ENCODE assay signal across 19 cellular contexts in the genomic region with DNA sequence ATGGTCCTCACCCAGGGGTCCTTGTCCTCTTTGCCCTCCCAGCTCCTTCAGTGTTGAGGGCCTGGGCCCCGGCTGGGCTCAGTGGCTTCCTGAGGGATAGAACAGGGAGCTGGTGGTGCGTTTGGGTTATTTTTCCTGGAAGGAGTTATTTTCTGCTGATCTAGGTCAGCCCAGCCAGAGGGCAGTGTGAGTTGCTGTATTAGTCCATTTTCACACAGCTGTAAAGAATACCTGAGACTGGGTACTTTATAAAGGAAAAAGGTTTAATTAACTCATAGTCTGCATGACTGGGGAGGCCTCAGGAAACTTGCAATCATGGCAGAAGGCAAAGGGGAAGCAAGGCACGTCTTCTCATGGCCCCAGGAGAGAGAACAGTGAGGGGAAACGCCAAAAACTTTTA.
DNase-seq lines count a peak whose midpoint lies in the region; ATAC-seq, FAIRE-seq and TF ChIP-seq lines count a peak whose summit lies in the region.
"Had no signal": no experiment of that assay in that cellular context is flagged by ENCODE, and none has a peak within 500 bp of the region (broad histone marks: within the 10 kb centered on the region; RNA-seq: fewer than 3 reads in every experiment).

No MANE protein-coding gene starts in this region.

- H3K4me1 Mint-ChIP-seq in osteocyte (ENCODE audit: unreplicated experiment), result no peaks in the 10 kb centered on the region
- H3K4me1 Mint-ChIP-seq: IgD-negative memory B cell had no signal

- H3K4me3 Mint-ChIP-seq in osteocyte (ENCODE audit: unreplicated experiment), result no peak overlapping the region
- H3K4me3 Mint-ChIP-seq: IgD-negative memory B cell had no signal

- ATAC-seq in gastroesophageal sphincter, result no peak
- ATAC-seq: Panc1 had no signal

- TF ChIP-seq CTCF in HFF-Myc (IDR thresholded peaks at IDR 0.05; ENCODE audit: low read depth, low read length, missing control alignments) (peak; percentile 3), bronchial epithelial cell (IDR thresholded peaks at IDR 0.05; ENCODE audit: insufficient read depth, low read length, severe bottlenecking) (peak; percentile 3), osteocyte (IDR thresholded peaks at IDR 0.05) (no peak), gastroesophageal sphincter (IDR thresholded peaks at IDR 0.05) (no peak), esophagus muscularis mucosa (IDR thresholded peaks at IDR 0.05) (no peak)

- DNase-seq in 8988T (peak; percentile 7), HFF-Myc (ENCODE audit: extremely low read depth, low read depth) (no peak), bronchial epithelial cell (ENCODE audit: low read depth) (no peak), mesendoderm (no peak), osteocyte (ENCODE audit: extremely low spot score, unreplicated experiment) (no peak), NCI-H510A treated with DMSO at 0.1 percent for 48 hours (lab: John Stamatoyannopoulos, UW) (no peak), esophagus muscularis mucosa (ENCODE audit: extremely low spot score) (no peak)
- DNase-seq: GOT3, NCI-H187, NCI-H2171 treated with DMSO at 0.1 percent for 48 hours, NCI-H446 treated with DMSO at 0.1 percent for 48 hours, NCI-H774 had no signal

- H2BK5ac ChIP-seq in mesendoderm (ENCODE audit: low read length), result peak overlapping the region; percentile 37

- peak overlapping the region; percentile 83 for H2AK5ac ChIP-seq in mesendoderm (ENCODE audit: low read length)

- H3K9me3 ChIP-seq in gastroesophageal sphincter, result no peaks in the 10 kb centered on the region
- H3K9me3 ChIP-seq in esophagus muscularis mucosa, result no peaks in the 10 kb centered on the region

- H3K36me3 Mint-ChIP-seq in osteocyte (ENCODE audit: unreplicated experiment), result no peaks in the 10 kb centered on the region
- H3K36me3 Mint-ChIP-seq: IgD-negative memory B cell had no signal

- intact Hi-C loops in esophagus muscularis mucosa (cut with DNase I), result no loop called here

- H3K4me1 ChIP-seq in mesendoderm (ENCODE audit: control insufficient read depth, low read depth, low read length), result peaks cover 6% of the 10 kb centered on the region
- no peaks in the 10 kb centered on the region for H3K4me1 ChIP-seq in gastroesophageal sphincter
- H3K4me1 ChIP-seq in esophagus muscularis mucosa, result no peaks in the 10 kb centered on the region

- no peak overlapping the region for H3K4me2 ChIP-seq in mesendoderm (ENCODE audit: low read length)

- H3K36me3 ChIP-seq in bronchial epithelial cell (ENCODE audit: control insufficient read depth, insufficient read depth, low read length) (no peaks in the 10 kb centered on the region), mesendoderm (ENCODE audit: control insufficient read depth, insufficient read depth, low read length) (no peaks in the 10 kb centered on the region), gastroesophageal sphincter (no peaks in the 10 kb centered on the region), esophagus muscularis mucosa (no peaks in the 10 kb centered on the region)

- H3K4me3 ChIP-seq in HFF-Myc (replicated peaks; ENCODE audit: low read depth, low read length), result no peak overlapping the region
- no peak overlapping the region for H3K4me3 ChIP-seq in bronchial epithelial cell (ENCODE audit: low read depth, low read length)
- H3K4me3 ChIP-seq in mesendoderm (ENCODE audit: low read length), result no peak overlapping the region
- no peak overlapping the region for H3K4me3 ChIP-seq in gastroesophageal sphincter
- H3K4me3 ChIP-seq in esophagus muscularis mucosa, result no peak overlapping the region

- H3K27me3 ChIP-seq in bronchial epithelial cell (ENCODE audit: control insufficient read depth, insufficient read depth, low read length), result peaks cover 14% of the 10 kb centered on the region
- H3K27me3 ChIP-seq in mesendoderm (ENCODE audit: insufficient read depth, low read length, poor library complexity), result no peaks in the 10 kb centered on the region
- peaks cover 26% of the 10 kb centered on the region for H3K27me3 ChIP-seq in gastroesophageal sphincter
- H3K27me3 ChIP-seq in esophagus muscularis mucosa, result peaks cover 0 to 29% (median 0%) of the 10 kb centered on the region in 4 donors

- no peak overlapping the region for H3K23ac ChIP-seq in mesendoderm (ENCODE audit: low read length)

- no peak overlapping the region for H3K18ac ChIP-seq in mesendoderm (ENCODE audit: low read length)

- H3K4ac ChIP-seq in mesendoderm (ENCODE audit: low read depth, low read length), result peak overlapping the region; percentile 5

- FAIRE-seq in bronchial epithelial cell (lab: Jason Lieb, UNC), result no peak
- FAIRE-seq: GM12892, HTR-8/SVneo had no signal

- no peaks in the 10 kb centered on the region for H3K79me1 ChIP-seq in mesendoderm (ENCODE audit: low read length)

- no CpG with 5 or more reads among the region's 4 CpGs for WGBS in mesendoderm (ENCODE audit: extremely low coverage, insufficient coverage, low lambda C conversion rate)
- 51 to 58% methylated on average over 2 to 4 of the region's 4 CpGs for WGBS in gastroesophageal sphincter (ENCODE audit: low coverage in 1 of 2), 2 donors
- WGBS in esophagus muscularis mucosa, result 65% methylated on average over 4 of the region's 4 CpGs

- H3K27ac Mint-ChIP-seq in osteocyte (ENCODE audit: unreplicated experiment), result no peak overlapping the region
- H3K27ac Mint-ChIP-seq: IgD-negative memory B cell had no signal

- TF ChIP-seq EP300 in gastroesophageal sphincter (IDR thresholded peaks at IDR 0.05) (no peak), esophagus muscularis mucosa (IDR thresholded peaks at IDR 0.05) (no peak)

- no peaks in the 10 kb centered on the region for H3K79me2 ChIP-seq in mesendoderm (ENCODE audit: control insufficient read depth, insufficient read depth, low read length)

- peak overlapping the region; percentile 61 for H3K56ac ChIP-seq in mesendoderm (ENCODE audit: low read length)

- no peak overlapping the region for H3K9ac ChIP-seq in mesendoderm (ENCODE audit: low read length)

- H2BK15ac ChIP-seq in mesendoderm (replicated peaks; ENCODE audit: low read depth), result no peak overlapping the region

- H3K9me3 Mint-ChIP-seq in osteocyte (ENCODE audit: unreplicated experiment), result no peaks in the 10 kb centered on the region
- H3K9me3 Mint-ChIP-seq: IgD-negative memory B cell had no signal

- H2BK120ac ChIP-seq in mesendoderm (ENCODE audit: low read depth, low read length), result no peak overlapping the region

- TF ChIP-seq POLR2A in gastroesophageal sphincter (IDR thresholded peaks at IDR 0.05) (no peak), esophagus muscularis mucosa (IDR thresholded peaks at IDR 0.05; ENCODE audit: low read depth) (no peak)

- H3K27me3 Mint-ChIP-seq in osteocyte (ENCODE audit: unreplicated experiment), result peaks cover 48% of the 10 kb centered on the region

- no peak overlapping the region for H4K8ac ChIP-seq in mesendoderm (ENCODE audit: low read depth, low read length)

- H4K5ac ChIP-seq in mesendoderm (ENCODE audit: low read length), result no peak overlapping the region

- H3K27ac ChIP-seq in mesendoderm (ENCODE audit: low read depth, low read length) (no peak overlapping the region), gastroesophageal sphincter (no peak overlapping the region), esophagus muscularis mucosa (replicated peaks in 1 of 4) (no peak overlapping the region)
- H3K27ac ChIP-seq: C4-2B, HL-60 had no signal

Comparison
In these comparisons a context has a peak if more than half of its experiments do, and no peak if none do; other contexts are left out.
1. CTCF ChIP-seq: peak in HFF-Myc (single experiment) and bronchial epithelial cell (single experiment); none in osteocyte (single experiment), gastroesophageal sphincter (0 of 4) and esophagus muscularis mucosa (0 of 3).